In the genomic region with DNA sequence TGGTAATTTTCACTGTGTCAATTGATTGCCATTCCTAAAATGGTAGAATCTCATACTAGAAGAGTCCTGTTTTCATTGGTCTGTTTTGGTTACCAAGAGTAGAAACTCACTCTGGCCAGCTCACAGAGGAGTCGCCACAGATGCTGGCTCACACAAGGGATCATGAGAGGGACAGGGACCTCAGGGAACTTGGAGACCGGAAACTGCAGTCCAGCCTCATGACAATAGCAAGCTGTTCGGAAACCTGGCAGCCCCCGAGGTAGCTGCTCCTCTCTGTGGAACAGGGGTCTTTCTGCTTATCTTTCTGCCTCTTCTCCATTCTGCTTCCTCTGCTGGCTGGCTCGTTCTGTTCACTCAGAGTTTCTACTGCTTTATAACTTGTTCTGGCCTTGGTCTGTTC, we compare ENCODE assay signal across 22 cellular contexts.
DNase-seq lines count a peak whose midpoint lies in the region; ATAC-seq and TF ChIP-seq lines count a peak whose summit lies in the region.
"Had no signal": no experiment of that assay in that cellular context is flagged by ENCODE, and none has a peak within 500 bp of the region (broad histone marks: within the 10 kb centered on the region; RNA-seq: fewer than 3 reads in every experiment).

No MANE protein-coding gene starts in this region.

- no peaks in the 10 kb centered on the region for H3K9me3 ChIP-seq in adrenal gland (replicated peaks in 1 of 3)
- H3K9me3 ChIP-seq in left ventricle myocardium inferior (replicated peaks) = no peaks in the 10 kb centered on the region
- no peaks in the 10 kb centered on the region for H3K9me3 ChIP-seq in psoas muscle
- H3K9me3 ChIP-seq: upper lobe of right lung had no signal

- TF ChIP-seq CTCF in adrenal gland (IDR thresholded peaks at IDR 0.05) (no peak), left ventricle myocardium inferior (IDR thresholded peaks at IDR 0.05; ENCODE audit: borderline replicate concordance) (no peak), psoas muscle (IDR thresholded peaks at IDR 0.05) (no peak)

- DNase-seq in M059J (ENCODE audit: low read depth) (peak; percentile 34), adrenal gland (peak in 6 of 7 donors; percentile 18 to 65 (median 33)), left ventricle myocardium inferior (peak; percentile 41), psoas muscle (peak; percentile 19 to 55), NCI-H1436 (lab: John Stamatoyannopoulos, UW) (no peak)
- DNase-seq: activated CD4-positive, alpha-beta T cell treated with anti-CD3 and anti-CD28 coated beads, Interleukin-2, amount 50 U/mL, for 1 hour; activated naive CD4-positive, alpha-beta T cell treated with anti-CD3 and anti-CD28 coated beads, Interleukin-2, amount 50 U/mL, for 16 hours; CD8-positive, alpha-beta memory T cell; GOT3; KG1; NCI-H187; NCI-H2227 treated with DMSO at 0.1 percent for 48 hours; NCI-H748 treated with DMSO at 0.1 percent for 48 hours; OCI-M1; SHP77 treated with DMSO at 0.1 percent for 48 hours; stimulated activated CD4-positive, alpha-beta T cell treated with anti-CD3 and anti-CD28 coated beads, Interleukin-4, amount 100 ng/mL, for 1 hour; T-cell; upper lobe of right lung had no signal

- no peak for TF ChIP-seq POLR2A in adrenal gland (IDR thresholded peaks at IDR 0.05)

- no peak overlapping the region for H3K4me3 ChIP-seq in adrenal gland
- H3K4me3 ChIP-seq in left ventricle myocardium inferior = no peak overlapping the region
- H3K4me3 ChIP-seq in psoas muscle = no peak overlapping the region
- H3K4me3 ChIP-seq: smooth muscle cell, upper lobe of right lung had no signal

- H3K27me3 ChIP-seq in adrenal gland (no peaks in the 10 kb centered on the region), left ventricle myocardium inferior (ENCODE audit: low read depth) (no peaks in the 10 kb centered on the region), psoas muscle (ENCODE audit: insufficient read depth in 3 of 3, low read length in 2 of 3) (no peaks in the 10 kb centered on the region)
- H3K27me3 ChIP-seq: upper lobe of right lung had no signal

- peak; percentile 69 to 82 (median 75) for ATAC-seq in psoas muscle
- ATAC-seq in HG03280 (IDR thresholded peaks at IDR 0.05; ENCODE audit: unreplicated experiment) = no peak
- no peak for ATAC-seq in HG02642 (IDR thresholded peaks at IDR 0.05; ENCODE audit: poor library complexity, unreplicated experiment)
- ATAC-seq: T-cell, upper lobe of right lung had no signal

- no peaks in the 10 kb centered on the region for H3K4me1 ChIP-seq in adrenal gland (replicated peaks in 1 of 2)
- H3K4me1 ChIP-seq in left ventricle myocardium inferior = peaks cover 44% of the 10 kb centered on the region
- peaks cover 31% of the 10 kb centered on the region for H3K4me1 ChIP-seq in psoas muscle
- H3K4me1 ChIP-seq: parathyroid adenoma, upper lobe of right lung had no signal

- H3K27ac ChIP-seq in adrenal gland (peak overlapping the region in 2 of 5 donors; percentile 33 to 45), left ventricle myocardium inferior (replicated peaks) (peak overlapping the region; percentile 80), psoas muscle (peak overlapping the region; percentile 67)
- H3K27ac ChIP-seq: parathyroid adenoma, upper lobe of right lung had no signal

- 67 to 76% (median 73%) methylated on average over 4 to 5 of the region's 5 CpGs for WGBS in adrenal gland, 4 donors
- 14 to 24% (median 17%) methylated on average over 5 of the region's 5 CpGs for WGBS in psoas muscle, 3 donors

- intact Hi-C loops in adrenal gland (cut with DNase I) = no loop called here
- intact Hi-C loops in left ventricle myocardium inferior (cut with micrococcal nuclease) = no loop called here
- intact Hi-C loops in psoas muscle (cut with DNase I) = no loop called here

- H3K36me3 ChIP-seq in adrenal gland (replicated peaks in 1 of 2) (no peaks in the 10 kb centered on the region), left ventricle myocardium inferior (peaks cover 16% of the 10 kb centered on the region), psoas muscle (ENCODE audit: insufficient read depth in 1 of 2, low read depth in 1 of 2) (no peaks in the 10 kb centered on the region)
- H3K36me3 ChIP-seq: upper lobe of right lung had no signal

Comparison
In these comparisons a context has a peak if more than half of its experiments do, and no peak if none do; other contexts are left out.
1. ATAC-seq: peak in psoas muscle (4 of 4); none in HG03280 (single experiment) and HG02642 (single experiment).